Comparison of ENCODE assay signal across 10 cellular contexts in the genomic region with DNA sequence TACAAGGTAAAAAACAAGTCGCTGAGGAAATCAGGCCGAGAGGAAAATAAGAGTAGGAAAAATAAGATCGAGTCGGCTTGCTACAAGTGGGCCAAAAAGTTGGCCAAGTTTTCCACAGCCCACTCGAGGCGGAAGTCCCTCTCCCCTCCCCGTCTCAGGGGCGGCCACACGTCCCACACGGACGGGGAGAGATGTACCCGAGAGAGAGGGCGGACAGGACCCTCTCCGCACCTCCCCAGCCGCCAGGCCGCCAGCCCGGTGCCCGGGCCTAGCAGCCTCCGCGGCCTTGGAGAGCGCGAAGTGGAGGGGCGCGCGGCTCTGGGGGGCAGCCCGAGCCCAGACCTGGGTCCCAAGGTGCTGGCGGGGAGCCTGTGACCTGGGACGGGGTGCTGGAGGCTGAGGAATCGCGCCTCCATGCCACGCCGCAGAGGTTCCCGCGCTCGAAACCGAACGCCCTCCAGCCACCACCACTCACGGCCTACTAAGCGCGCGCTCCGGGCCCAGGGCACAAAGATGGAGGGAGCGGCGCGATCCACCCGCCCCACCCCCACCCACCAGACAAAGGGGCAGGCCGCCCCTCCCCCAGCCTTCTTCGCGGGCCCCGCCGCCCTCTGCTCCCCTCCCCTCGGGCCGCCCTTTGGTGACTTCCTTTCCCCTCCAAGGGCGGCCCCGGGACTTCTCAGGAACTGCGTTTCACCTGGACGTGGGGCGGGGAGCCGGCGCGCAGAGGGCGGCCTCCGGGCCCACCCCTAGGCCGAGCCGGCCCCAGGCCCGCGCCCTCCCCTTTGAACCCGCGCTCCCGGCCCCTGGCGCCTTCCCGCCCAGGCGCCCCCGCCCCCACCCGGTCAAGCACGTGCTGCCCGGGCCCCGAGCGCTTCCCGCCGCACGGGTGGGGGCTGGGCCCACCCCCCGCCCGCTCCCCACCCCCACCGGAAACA. TPM values are rescaled to one million over a fixed set of nuclear protein-coding genes. Genes with fewer than 3 reads are reported as not detected.
DNase-seq lines count a peak whose midpoint lies in the region; FAIRE-seq and TF ChIP-seq lines count a peak whose summit lies in the region.
"Had no signal": no experiment of that assay in that cellular context is flagged by ENCODE, and none has a peak within 500 bp of the region (broad histone marks: within the 10 kb centered on the region; RNA-seq: fewer than 3 reads in every experiment).

No MANE protein-coding gene starts in this region.

- H3K4me1 Mint-ChIP-seq in nephron progenitor cell: peaks cover 52% of the 10 kb centered on the region

- peak overlapping the region; percentile 91 to 98 (median 94) for H3K27ac ChIP-seq in Peyer's patch
- H3K27ac ChIP-seq in dorsolateral prefrontal cortex: peak overlapping the region in 50 of 59 donors; percentile 7 to 97 (median 94)

- H3K27me3 ChIP-seq in Peyer's patch: no peaks in the 10 kb centered on the region
- no peaks in the 10 kb centered on the region for H3K27me3 ChIP-seq in dorsolateral prefrontal cortex

- TF ChIP-seq CTCF in Peyer's patch (IDR thresholded peaks at IDR 0.05): no peak
- no peak for TF ChIP-seq CTCF in dorsolateral prefrontal cortex (IDR thresholded peaks at IDR 0.05 in 54 of 56, conservative IDR thresholded peaks at IDR 0.05 in 2 of 56; ENCODE audit: low read depth in 1 of 56, partially characterized antibody in 56 of 56)
- TF ChIP-seq CTCF in nephron progenitor cell (IDR thresholded peaks at IDR 0.05): no peak
- no peak for TF ChIP-seq CTCF in D721Med (IDR thresholded peaks at IDR 0.05; ENCODE audit: insufficient read depth, missing control alignments)

- intact Hi-C loops in dorsolateral prefrontal cortex (cut with DNase I): no loop called here

- H3K27me3 Mint-ChIP-seq in nephron progenitor cell (ENCODE audit: low read depth, poor library complexity): no peaks in the 10 kb centered on the region

- H3K4me3 ChIP-seq in Peyer's patch (peak overlapping the region; percentile 61 to 72 (median 66)), dorsolateral prefrontal cortex (peak overlapping the region in 12 of 59 donors; percentile 66 to 93 (median 83))

- H3K4me1 ChIP-seq in Peyer's patch: peaks cover 0 to 30% (median 3%) of the 10 kb centered on the region in 4 donors

- H3K9me3 Mint-ChIP-seq in nephron progenitor cell: no peaks in the 10 kb centered on the region

- H3K27ac Mint-ChIP-seq in nephron progenitor cell: peak overlapping the region; percentile 91

- no peak for FAIRE-seq in D721Med (lab: Jason Lieb, UNC)

- no peaks in the 10 kb centered on the region for H3K36me3 Mint-ChIP-seq in nephron progenitor cell (ENCODE audit: low read depth)

- H3K9me3 ChIP-seq in Peyer's patch: no peaks in the 10 kb centered on the region

- peak; percentile 3 for DNase-seq in AG08396 (ENCODE audit: low spot score)
- DNase-seq in Peyer's patch: peak; percentile 34 to 73 (median 65)
- peak in 2 of 10 donors; percentile 14 to 21 for DNase-seq in dorsolateral prefrontal cortex
- peak; percentile 83 for DNase-seq in nephron progenitor cell
- DNase-seq in NCI-H1105 treated with DMSO at 0.1 percent for 48 hours (lab: John Stamatoyannopoulos, UW): no peak
- no peak for DNase-seq in SHP77 (lab: John Stamatoyannopoulos, UW)
- DNase-seq in Kasumi-1 (lab: John Stamatoyannopoulos, UW): no peak
- DNase-seq in D721Med (ENCODE audit: insufficient read length, low spot score): no peak
- DNase-seq: DND-41, KBM-7 had no signal

- TF ChIP-seq POLR2A in Peyer's patch (IDR thresholded peaks at IDR 0.05): no peak

- peak overlapping the region; percentile 51 for H3K4me3 Mint-ChIP-seq in nephron progenitor cell

- H3K36me3 ChIP-seq in Peyer's patch: no peaks in the 10 kb centered on the region

RNA-seq across cellular contexts. Expression of gene HMGA1, which starts 1.7 kb away (rescaled TPM):
- total RNA-seq in Peyer's patch: 100 to 1,000 TPM in 1 of 4 donors, 10 to 100 TPM in 3; 71.3 to 102 (median 90.7) TPM
- 10 to 100 TPM; 33.1 to 85.0 (median 58.3) TPM for total RNA-seq in dorsolateral prefrontal cortex

RNA-seq across cellular contexts. Expression of gene SMIM29, which starts 13.9 kb away (rescaled TPM):
- total RNA-seq in Peyer's patch (10 to 100 TPM in 3 of 4 donors, 1 to 10 TPM in 1; 8.9 to 30.5 (median 14.9) TPM), dorsolateral prefrontal cortex (100 to 1,000 TPM in 3 of 120 experiments, 10 to 100 TPM in 117; 43.8 to 108 (median 67.5) TPM)

Comparison
In these comparisons a context has a peak if more than half of its experiments do, and no peak if none do; other contexts are left out.
1. DNase-seq: peak in AG08396 (single experiment), Peyer's patch (3 of 3) and nephron progenitor cell (single experiment); none in NCI-H1105 treated with DMSO at 0.1 percent for 48 hours (single experiment), SHP77 (0 of 2), Kasumi-1 (0 of 2) and D721Med (single experiment).